17 cellular contexts compared by ENCODE assay signal in genomic region chr5:36535837-36536236, GRCh38.
DNase-seq lines count a peak whose midpoint lies in the region; ATAC-seq and TF ChIP-seq lines count a peak whose summit lies in the region.
"Had no signal": no experiment of that assay in that cellular context is flagged by ENCODE, and none has a peak within 500 bp of the region (broad histone marks: within the 10 kb centered on the region; RNA-seq: fewer than 3 reads in every experiment).

No MANE protein-coding gene starts in this region.

- H3K27ac ChIP-seq in GM23338 (ENCODE audit: low read depth): no peak overlapping the region
- peak overlapping the region; percentile 76 for H3K27ac ChIP-seq in right cardiac atrium (ENCODE audit: low read length)
- no peak overlapping the region for H3K27ac ChIP-seq in mesenchymal stem cell (ENCODE audit: low read length, poor library complexity, severe bottlenecking)
- H3K27ac ChIP-seq: KMS-11, RWPE1 had no signal

- no peak overlapping the region for H3K4me3 ChIP-seq in GM23338
- H3K4me3 ChIP-seq in right cardiac atrium (ENCODE audit: low read length): no peak overlapping the region
- no peak overlapping the region for H3K4me3 ChIP-seq in mesenchymal stem cell (ENCODE audit: insufficient read depth in 1 of 2, low read depth in 1 of 2, low read length in 2 of 2)

- no peak overlapping the region for H4K8ac ChIP-seq in mesenchymal stem cell (ENCODE audit: low read length)

- H3F3A ChIP-seq in GM23338 (replicated peaks; ENCODE audit: low read depth): no peaks in the 10 kb centered on the region

- H2BK15ac ChIP-seq in mesenchymal stem cell (ENCODE audit: low read depth, poor library complexity, severe bottlenecking): no peak overlapping the region

- no peak overlapping the region for H2BK5ac ChIP-seq in mesenchymal stem cell (ENCODE audit: low read depth, low read length, poor library complexity, severe bottlenecking)

- no peaks in the 10 kb centered on the region for H3K9me3 ChIP-seq in right cardiac atrium (ENCODE audit: control insufficient read depth, low read length)
- H3K9me3 ChIP-seq in mesenchymal stem cell (ENCODE audit: control insufficient read depth, low read length): no peaks in the 10 kb centered on the region

- H2BK120ac ChIP-seq in mesenchymal stem cell (ENCODE audit: low read depth, low read length): no peak overlapping the region

- no peaks in the 10 kb centered on the region for H3K36me3 ChIP-seq in GM23338 (ENCODE audit: insufficient read depth)
- no peaks in the 10 kb centered on the region for H3K36me3 ChIP-seq in mesenchymal stem cell (ENCODE audit: control insufficient read depth in 1 of 2, insufficient read depth in 2 of 2, low read depth in 1 of 2, low read length in 2 of 2)

- no peaks in the 10 kb centered on the region for H3K27me3 ChIP-seq in GM23338 (ENCODE audit: insufficient read depth)
- no peaks in the 10 kb centered on the region for H3K27me3 ChIP-seq in right cardiac atrium (ENCODE audit: control insufficient read depth, insufficient read depth)
- peaks cover 6 to 10% of the 10 kb centered on the region in 2 experiments for H3K27me3 ChIP-seq in mesenchymal stem cell (ENCODE audit: control insufficient read depth in 1 of 2, insufficient read depth in 1 of 2, low read length in 2 of 2)

- no peak overlapping the region for H3K9ac ChIP-seq in mesenchymal stem cell (ENCODE audit: low read length)
- H3K9ac ChIP-seq: KMS-11 had no signal

- H4K91ac ChIP-seq in mesenchymal stem cell (ENCODE audit: low read length): no peak overlapping the region

- no peak overlapping the region for H3K23ac ChIP-seq in mesenchymal stem cell (ENCODE audit: low read length in 2 of 2)

- no peak overlapping the region for H3K14ac ChIP-seq in mesenchymal stem cell (ENCODE audit: low read length in 2 of 2)

- no peak overlapping the region for H3K4me2 ChIP-seq in GM23338
- no peak overlapping the region for H3K4me2 ChIP-seq in mesenchymal stem cell (ENCODE audit: low read length, poor library complexity, severe bottlenecking)
- H3K4me2 ChIP-seq: KMS-11 had no signal

- intact Hi-C loops in right cardiac atrium (cut with DNase I): no loop called here
- intact Hi-C loops in activated T-helper 2 cell treated with anti-CD3 and anti-CD28 coated beads, Interferon-gamma antibody, Interleukin-2, Interleukin-4, amounts not matched to agents 10 μg/mL and 5 μg/mL and 100 μg/mL, durations not matched to agents 14 hours and 24 hours and 36 hours (cut with micrococcal nuclease): no loop called here

- ATAC-seq in GM23338 (no peak; the same call in 2 of the 3 replicates), right cardiac atrium (peak in 1 of 2 donors; percentile 10)
- ATAC-seq in stimulated activated naive CD8-positive, alpha-beta T cell treated with anti-CD3 and anti-CD28 coated beads, Interleukin-15, amount 100 ng/mL, for 72 hours: no peak
- ATAC-seq: PC-3 had no signal

- H3K79me1 ChIP-seq in mesenchymal stem cell (replicated peaks; ENCODE audit: low read length, poor library complexity, severe bottlenecking): no peaks in the 10 kb centered on the region

- DNase-seq in GM23338 (ENCODE audit: low spot score) (no peak), amniotic epithelial cell (ENCODE audit: low read depth) (peak; percentile 5), right cardiac atrium (no peak), putamen (ENCODE audit: low spot score) (peak; percentile 24), mesenchymal stem cell (no peak), NCI-H446 (lab: John Stamatoyannopoulos, UW) (no peak)
- DNase-seq in stimulated activated naive CD8-positive, alpha-beta T cell treated with anti-CD3 and anti-CD28 coated beads, Interleukin-15, amount 100 ng/mL, for 72 hours: no peak
- no peak for DNase-seq in activated T-helper 2 cell treated with anti-CD3 and anti-CD28 coated beads, Interferon-gamma antibody, Interleukin-2, Interleukin-4, amounts not matched to agents 10 μg/mL and 5 μg/mL and 100 μg/mL, durations not matched to agents 14 hours and 24 hours and 36 hours (ENCODE audit: low spot score)
- DNase-seq: GOT3, MV-4-11, NCI-H1417, NCI-H187 treated with DMSO at 0.1 percent for 48 hours, NCI-H2227 treated with DMSO at 0.1 percent for 48 hours, NCI-H524, PC-3 had no signal

- H3K4me3 Mint-ChIP-seq in GM23338: no peak overlapping the region
- H3K4me3 Mint-ChIP-seq in stimulated activated naive CD8-positive, alpha-beta T cell treated with anti-CD3 and anti-CD28 coated beads, Interleukin-15, amount 100 ng/mL, for 72 hours: no peak overlapping the region
- H3K4me3 Mint-ChIP-seq in activated T-helper 2 cell treated with anti-CD3 and anti-CD28 coated beads, Interferon-gamma antibody, Interleukin-2, Interleukin-4, amounts not matched to agents 10 μg/mL and 5 μg/mL and 100 μg/mL, durations not matched to agents 14 hours and 24 hours and 36 hours (ENCODE audit: low read depth): no peak overlapping the region

- no peaks in the 10 kb centered on the region for H3K9me3 Mint-ChIP-seq in GM23338
- H3K9me3 Mint-ChIP-seq in stimulated activated naive CD8-positive, alpha-beta T cell treated with anti-CD3 and anti-CD28 coated beads, Interleukin-15, amount 100 ng/mL, for 72 hours: no peaks in the 10 kb centered on the region
- H3K9me3 Mint-ChIP-seq in activated T-helper 2 cell treated with anti-CD3 and anti-CD28 coated beads, Interferon-gamma antibody, Interleukin-2, Interleukin-4, amounts not matched to agents 10 μg/mL and 5 μg/mL and 100 μg/mL, durations not matched to agents 14 hours and 24 hours and 36 hours: no peaks in the 10 kb centered on the region

- H3K36me3 Mint-ChIP-seq in GM23338 (ENCODE audit: low read depth): no peaks in the 10 kb centered on the region
- H3K36me3 Mint-ChIP-seq in activated T-helper 2 cell treated with anti-CD3 and anti-CD28 coated beads, Interferon-gamma antibody, Interleukin-2, Interleukin-4, amounts not matched to agents 10 μg/mL and 5 μg/mL and 100 μg/mL, durations not matched to agents 14 hours and 24 hours and 36 hours (ENCODE audit: low read depth): no peaks in the 10 kb centered on the region

- H3K18ac ChIP-seq in mesenchymal stem cell (ENCODE audit: low read depth in 1 of 2, low read length in 2 of 2): no peak overlapping the region

- H3K4me1 Mint-ChIP-seq in GM23338: no peaks in the 10 kb centered on the region; the same call in 2 of the 3 replicates
- H3K4me1 Mint-ChIP-seq in stimulated activated naive CD8-positive, alpha-beta T cell treated with anti-CD3 and anti-CD28 coated beads, Interleukin-15, amount 100 ng/mL, for 72 hours: no peaks in the 10 kb centered on the region
- no peaks in the 10 kb centered on the region for H3K4me1 Mint-ChIP-seq in activated T-helper 2 cell treated with anti-CD3 and anti-CD28 coated beads, Interferon-gamma antibody, Interleukin-2, Interleukin-4, amounts not matched to agents 10 μg/mL and 5 μg/mL and 100 μg/mL, durations not matched to agents 14 hours and 24 hours and 36 hours (ENCODE audit: low read depth)

- no peak overlapping the region for H3K4ac ChIP-seq in mesenchymal stem cell (ENCODE audit: low read depth in 1 of 2, low read length in 2 of 2)

- 68% methylated on average over 4 of the region's 4 CpGs for WGBS in right cardiac atrium
- whole genome bisulfite sequencing in mesenchymal stem cell: 73% methylated on average over 4 of the region's 4 CpGs

- H4K20me1 ChIP-seq in GM23338 (replicated peaks; ENCODE audit: insufficient read depth): no peaks in the 10 kb centered on the region

- no peaks in the 10 kb centered on the region for H3K4me1 ChIP-seq in GM23338 (ENCODE audit: insufficient read depth)
- H3K4me1 ChIP-seq in right cardiac atrium (ENCODE audit: control insufficient read depth, insufficient read depth, low read length): no peaks in the 10 kb centered on the region
- H3K4me1 ChIP-seq in mesenchymal stem cell (ENCODE audit: control insufficient read depth, insufficient read depth, low read depth, low read length): no peaks in the 10 kb centered on the region

- no peaks in the 10 kb centered on the region for H3K27me3 Mint-ChIP-seq in GM23338 (ENCODE audit: insufficient read depth, low read depth, poor library complexity)
- H3K27me3 Mint-ChIP-seq in stimulated activated naive CD8-positive, alpha-beta T cell treated with anti-CD3 and anti-CD28 coated beads, Interleukin-15, amount 100 ng/mL, for 72 hours: peaks cover 26% of the 10 kb centered on the region
- H3K27me3 Mint-ChIP-seq in activated T-helper 2 cell treated with anti-CD3 and anti-CD28 coated beads, Interferon-gamma antibody, Interleukin-2, Interleukin-4, amounts not matched to agents 10 μg/mL and 5 μg/mL and 100 μg/mL, durations not matched to agents 14 hours and 24 hours and 36 hours (ENCODE audit: low read depth): no peaks in the 10 kb centered on the region

- no peak overlapping the region for H3K27ac Mint-ChIP-seq in GM23338
- H3K27ac Mint-ChIP-seq in stimulated activated naive CD8-positive, alpha-beta T cell treated with anti-CD3 and anti-CD28 coated beads, Interleukin-15, amount 100 ng/mL, for 72 hours: no peak overlapping the region
- no peak overlapping the region for H3K27ac Mint-ChIP-seq in activated T-helper 2 cell treated with anti-CD3 and anti-CD28 coated beads, Interferon-gamma antibody, Interleukin-2, Interleukin-4, amounts not matched to agents 10 μg/mL and 5 μg/mL and 100 μg/mL, durations not matched to agents 14 hours and 24 hours and 36 hours

- peak overlapping the region; percentile 77 for H2AFZ ChIP-seq in GM23338
- H2AFZ ChIP-seq in mesenchymal stem cell (ENCODE audit: low read depth, low read length): no peak overlapping the region

- no peaks in the 10 kb centered on the region for H3K79me2 ChIP-seq in GM23338 (replicated peaks; ENCODE audit: insufficient read depth)

- no peak overlapping the region for H2AK5ac ChIP-seq in mesenchymal stem cell (ENCODE audit: low read length, severe bottlenecking)

- H3K9me2 ChIP-seq in GM23338 (ENCODE audit: insufficient read depth): no peaks in the 10 kb centered on the region

- no peak for TF ChIP-seq CTCF in GM23338 (conservative IDR thresholded peaks at IDR 0.05; ENCODE audit: low read depth in 2 of 2)

- H2BK12ac ChIP-seq in mesenchymal stem cell (ENCODE audit: low read length in 2 of 2): no peak overlapping the region

TF ChIP-seq in GM23338, 12 proteins besides CTCF, POLR2A, EP300 and RAD21 (continues in another document):
- TF ChIP-seq ZNF114 (CRISPR knock-in tag; IDR thresholded peaks at IDR 0.05): no peak

Comparison
In these comparisons a context has a peak if more than half of its experiments do, and no peak if none do; other contexts are left out.
1. DNase-seq: peak in amniotic epithelial cell (single experiment) and putamen (single experiment); none in GM23338 (single experiment), right cardiac atrium (0 of 3), mesenchymal stem cell (single experiment), NCI-H446 (0 of 2), stimulated activated naive CD8-positive, alpha-beta T cell treated with anti-CD3 and anti-CD28 coated beads, Interleukin-15, amount 100 ng/mL, for 72 hours (0 of 2) and activated T-helper 2 cell treated with anti-CD3 and anti-CD28 coated beads, Interferon-gamma antibody, Interleukin-2, Interleukin-4, amounts not matched to agents 10 μg/mL and 5 μg/mL and 100 μg/mL, durations not matched to agents 14 hours and 24 hours and 36 hours (single experiment).